ENCODE assay signal across 9 cellular contexts in genomic region chr9:1051286-1052118, GRCh38. TPM values are rescaled to one million over a fixed set of nuclear protein-coding genes. Genes with fewer than 3 reads are reported as not detected.
DNase-seq lines count a peak whose midpoint lies in the region; ATAC-seq lines count a peak whose summit lies in the region.
"Had no signal": no experiment of that assay in that cellular context is flagged by ENCODE, and none has a peak within 500 bp of the region (broad histone marks: within the 10 kb centered on the region; RNA-seq: fewer than 3 reads in every experiment).

No MANE protein-coding gene starts in this region.

- no peaks in the 10 kb centered on the region for H4K20me1 ChIP-seq in GM23248 (ENCODE audit: insufficient read depth)

- H3K36me3 ChIP-seq in GM23248 (ENCODE audit: low read depth): no peaks in the 10 kb centered on the region

- no peaks in the 10 kb centered on the region for H3K4me1 ChIP-seq in GM23248 (ENCODE audit: insufficient read depth)

- 0 out of 2 replicates have a peak, but pooled peaks cover 3% of the 10 kb centered on the region for H3K27me3 ChIP-seq in GM23248 (replicated peaks; ENCODE audit: insufficient read depth)

- peak overlapping the region; percentile 50 for H3K9ac ChIP-seq in GM23248

- H2AFZ ChIP-seq in GM23248: peak overlapping the region; percentile 76

- peaks cover 90% of the 10 kb centered on the region for H3K27me3 Mint-ChIP-seq in activated T-cell treated with anti-CD3 and anti-CD28 coated beads, Interleukin-2, amount 50 U/mL, for 4 hours (ENCODE audit: low read depth)

- H3K4me3 Mint-ChIP-seq in activated T-cell treated with anti-CD3 and anti-CD28 coated beads, Interleukin-2, amount 50 U/mL, for 4 hours: peak overlapping the region; percentile 21
- H3K4me3 Mint-ChIP-seq: central memory CD8-positive, alpha-beta T cell had no signal

- H3K9me2 ChIP-seq in GM23248 (ENCODE audit: insufficient read depth): no peaks in the 10 kb centered on the region

- peaks cover 3% of the 10 kb centered on the region for H3K36me3 Mint-ChIP-seq in activated T-cell treated with anti-CD3 and anti-CD28 coated beads, Interleukin-2, amount 50 U/mL, for 4 hours (ENCODE audit: insufficient read depth)

- peak overlapping the region; percentile 31 for H3K4me2 ChIP-seq in GM23248 (ENCODE audit: unreplicated experiment)

- in situ Hi-C loops in GM23248 (cut with MboI): no loop called here

- H3K79me2 ChIP-seq in GM23248 (ENCODE audit: insufficient read depth): no peaks in the 10 kb centered on the region

- H3F3A ChIP-seq in GM23248 (ENCODE audit: insufficient read depth): no peaks in the 10 kb centered on the region

- 17 to 18% methylated on average over 57 to 68 of the region's 88 CpGs for WGBS in GM23248 (ENCODE audit: low coverage in 1 of 2, low lambda C conversion rate in 2 of 2, missing lambda C conversion rate in 2 of 2), 2 experiments

- DNase-seq in COLO829 (ENCODE audit: low spot score) (peak; percentile 74), GM23248 (peak; percentile 50), iPS-NIHi7 (ENCODE audit: extremely low spot score) (peak; percentile 63), SHP77 (lab: John Stamatoyannopoulos, UW) (no peak)
- no peak for DNase-seq in activated T-cell treated with anti-CD3 and anti-CD28 coated beads, Interleukin-2, amount 50 U/mL, for 4 hours
- peak; percentile 48 for DNase-seq in stimulated activated CD8-positive, alpha-beta memory T cell treated with anti-CD3 and anti-CD28 coated beads, Interleukin-4, amount 100 ng/mL, for 48 hours

- ATAC-seq in activated T-cell treated with anti-CD3 and anti-CD28 coated beads, Interleukin-2, amount 50 U/mL, for 4 hours: peak; percentile 29 to 57
- no peak for ATAC-seq in GM19397 (IDR thresholded peaks at IDR 0.05; ENCODE audit: unreplicated experiment)
- ATAC-seq in HG03095 (IDR thresholded peaks at IDR 0.05; ENCODE audit: unreplicated experiment): no peak

- H3K27ac ChIP-seq in GM23248: no peak overlapping the region

- H3K9me3 Mint-ChIP-seq in activated T-cell treated with anti-CD3 and anti-CD28 coated beads, Interleukin-2, amount 50 U/mL, for 4 hours: no peaks in the 10 kb centered on the region

- H3K4me3 ChIP-seq in GM23248: peak overlapping the region; percentile 66

- H3K9me3 ChIP-seq in GM23248 (ENCODE audit: low read depth): no peaks in the 10 kb centered on the region

- H3K4me1 Mint-ChIP-seq in activated T-cell treated with anti-CD3 and anti-CD28 coated beads, Interleukin-2, amount 50 U/mL, for 4 hours (ENCODE audit: low read depth): peaks cover 48% of the 10 kb centered on the region

RNA-seq across cellular contexts. Expression of gene DMRT2, which starts 1.3 kb away (rescaled TPM):
- not detected in 2 replicates for total RNA-seq in GM23248 (2014; rRNA removed; shearing (Covaris generic))
- polyA plus RNA-seq in GM23248 (2016; fragmentation: Nextera tagmentation; extraction: Ambion mirVana): 0.19 TPM in 1 of 2 replicates, not detected in the other
- total RNA-seq in activated T-cell treated with anti-CD3 and anti-CD28 coated beads, Interleukin-2, amount 50 U/mL, for 4 hours: not detected

Comparison
In these comparisons a context has a peak if more than half of its experiments do, and no peak if none do; other contexts are left out.
1. DNase-seq: peak in COLO829 (single experiment), GM23248 (single experiment), iPS-NIHi7 (single experiment) and stimulated activated CD8-positive, alpha-beta memory T cell treated with anti-CD3 and anti-CD28 coated beads, Interleukin-4, amount 100 ng/mL, for 48 hours (single experiment); none in activated T-cell treated with anti-CD3 and anti-CD28 coated beads, Interleukin-2, amount 50 U/mL, for 4 hours (single experiment) and SHP77 (0 of 2).
2. ATAC-seq: peak in activated T-cell treated with anti-CD3 and anti-CD28 coated beads, Interleukin-2, amount 50 U/mL, for 4 hours (2 of 2); none in GM19397 (single experiment) and HG03095 (single experiment).